ENCODE assay signal across 1 cellular context in genomic region chr10:45438457-45439090, GRCh38.
TF ChIP-seq lines count a peak whose summit lies in the region.

No MANE protein-coding gene starts in this region.

TF ChIP-seq in H1, 55 proteins besides CTCF, POLR2A, EP300 and RAD21:
- TF ChIP-seq RBBP5 (IDR thresholded peaks at IDR 0.05; ENCODE audit: borderline replicate concordance, low read depth, low read length) (no peak), CHD1 (IDR thresholded peaks at IDR 0.05; ENCODE audit: low read depth, low read length) (no peak), SIRT6 (IDR thresholded peaks at IDR 0.05; ENCODE audit: low read length) (no peak), HDAC6 (IDR thresholded peaks at IDR 0.05; ENCODE audit: low read depth, low read length) (no peak), RNF2 (IDR thresholded peaks at IDR 0.05; ENCODE audit: borderline replicate concordance, low read depth, low read length, missing control alignments, poor library complexity, severe bottlenecking) (no peak), CHD2 (IDR thresholded peaks at IDR 0.05; ENCODE audit: low read length) (no peak), TCF12 (IDR thresholded peaks at IDR 0.05; ENCODE audit: low read depth, low read length) (no peak), ATF2 (IDR thresholded peaks at IDR 0.05; ENCODE audit: low read length) (no peak), SP2 (IDR thresholded peaks at IDR 0.05; ENCODE audit: low read length) (no peak)
